In the genomic region with DNA sequence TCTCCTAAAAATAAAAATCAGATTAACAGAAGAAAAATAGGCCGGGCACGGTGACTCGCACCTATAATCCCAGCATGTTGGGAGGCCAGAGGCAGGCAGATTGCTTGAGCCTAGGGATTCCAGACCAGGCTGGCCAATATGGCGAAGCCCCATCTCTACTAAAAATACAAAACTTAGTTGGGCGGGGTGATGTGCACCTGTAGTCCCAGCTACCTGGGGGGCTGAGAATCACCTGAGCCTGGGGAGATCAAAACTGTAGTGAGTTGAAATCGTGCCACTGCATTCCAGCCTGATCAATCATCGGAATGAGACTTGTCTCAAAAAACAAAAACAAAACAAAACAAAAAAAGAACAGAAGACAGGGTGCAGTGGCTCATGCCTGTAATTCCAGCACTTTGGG, we compare ENCODE assay signal across 19 cellular contexts. TPM values are rescaled to one million over a fixed set of nuclear protein-coding genes. Genes with fewer than 3 reads are reported as not detected.
DNase-seq lines count a peak whose midpoint lies in the region; ATAC-seq and TF ChIP-seq lines count a peak whose summit lies in the region.
"Had no signal": no experiment of that assay in that cellular context is flagged by ENCODE, and none has a peak within 500 bp of the region (broad histone marks: within the 10 kb centered on the region; RNA-seq: fewer than 3 reads in every experiment).

No MANE protein-coding gene starts in this region.

- no peak for TF ChIP-seq POLR2A in breast epithelium (IDR thresholded peaks at IDR 0.05)
- no peak for TF ChIP-seq POLR2A in tibial nerve (IDR thresholded peaks at IDR 0.05)

- CTCF ChIA-PET in mammary epithelial cell (lab: Charles Lee; ENCODE audit: low non-redundant PET) = no interaction called here

- no peak for TF ChIP-seq EP300 in tibial nerve (IDR thresholded peaks at IDR 0.05)

- dilution Hi-C loops in mammary epithelial cell (cut with HindIII; ENCODE audit: low sequenced_read_pairs) = no loop called here

- no peak overlapping the region for H3K4me2 ChIP-seq in mammary epithelial cell (ENCODE audit: insufficient read depth, low read depth, low read length)

- H3K9me3 ChIP-seq in breast epithelium (no peaks in the 10 kb centered on the region), mammary epithelial cell (replicated peaks; ENCODE audit: insufficient read depth, low read length) (no peaks in the 10 kb centered on the region), neutrophil (no peaks in the 10 kb centered on the region), tibial nerve (no peaks in the 10 kb centered on the region)
- H3K9me3 ChIP-seq: Peyer's patch, thoracic aorta had no signal

- in situ Hi-C loops in mammary epithelial cell (cut with MboI; ENCODE audit: low sequenced_read_pairs in 2 of 2) = no loop called here

- no peak overlapping the region for H2AFZ ChIP-seq in mammary epithelial cell (ENCODE audit: low read depth, low read length)

- TF ChIP-seq CTCF in breast epithelium (IDR thresholded peaks at IDR 0.05) = no peak
- TF ChIP-seq CTCF in mammary epithelial cell (conservative IDR thresholded peaks at IDR 0.05 in 1 of 2, IDR thresholded peaks at IDR 0.05 in 1 of 2; ENCODE audit: extremely low read depth in 1 of 2, insufficient read depth in 1 of 2, low read depth in 1 of 2, low read length in 2 of 2) = no peak
- TF ChIP-seq CTCF in neutrophil (IDR thresholded peaks at IDR 0.05) = no peak
- no peak for TF ChIP-seq CTCF in tibial nerve (IDR thresholded peaks at IDR 0.05)

- H3K27me3 ChIP-seq in breast epithelium (no peaks in the 10 kb centered on the region), mammary epithelial cell (ENCODE audit: insufficient read depth, low read length) (no peaks in the 10 kb centered on the region), neutrophil (no peaks in the 10 kb centered on the region), tibial nerve (no peaks in the 10 kb centered on the region)
- H3K27me3 ChIP-seq: Peyer's patch had no signal

- H3K4me1 ChIP-seq in breast epithelium (no peaks in the 10 kb centered on the region), mammary epithelial cell (ENCODE audit: insufficient read depth, low read length) (no peaks in the 10 kb centered on the region), neutrophil (ENCODE audit: control insufficient read depth in 1 of 2, insufficient read depth in 1 of 2, low read depth in 1 of 2, low read length in 1 of 2) (peaks cover 19 to 23% of the 10 kb centered on the region in 2 experiments), tibial nerve (peaks cover 0 to 22% (median 7%) of the 10 kb centered on the region in 4 donors)
- H3K4me1 ChIP-seq: Peyer's patch had no signal

- H3K4me3 ChIP-seq in breast epithelium = no peak overlapping the region
- H3K4me3 ChIP-seq in mammary epithelial cell (replicated peaks in 1 of 3; ENCODE audit: insufficient read depth in 1 of 3, low read depth in 2 of 3, low read length in 3 of 3) = no peak overlapping the region
- H3K4me3 ChIP-seq in neutrophil (ENCODE audit: low read depth in 1 of 2, low read length in 1 of 2) = no peak overlapping the region
- H3K4me3 ChIP-seq in tibial nerve = no peak overlapping the region
- H3K4me3 ChIP-seq: Peyer's patch, thoracic aorta had no signal

- H4K20me1 ChIP-seq in mammary epithelial cell (ENCODE audit: insufficient read depth, low read length) = no peaks in the 10 kb centered on the region

- H3K27ac ChIP-seq in breast epithelium (peak overlapping the region; percentile 71 to 87), mammary epithelial cell (ENCODE audit: insufficient read depth, low read depth, low read length) (no peak overlapping the region), cingulate gyrus (ENCODE audit: low read depth, low read length) (peak overlapping the region; percentile 66), neutrophil (peak overlapping the region; percentile 75), tibial nerve (peak overlapping the region; percentile 16 to 90 (median 74))
- H3K27ac ChIP-seq: 22Rv1 had no signal

- no peak overlapping the region for H3K9ac ChIP-seq in mammary epithelial cell (ENCODE audit: insufficient read depth, low read length)

- no peak for ATAC-seq in HG03571 (IDR thresholded peaks at IDR 0.05; ENCODE audit: unreplicated experiment)
- ATAC-seq: natural killer cell treated with Interleukin-12 subunit alpha and Interleukin-12 subunit beta and Interleukin-15 and Interleukin-18, amount 100 ng/mL, for 72 hours had no signal

- no peaks in the 10 kb centered on the region for H3K79me2 ChIP-seq in mammary epithelial cell (ENCODE audit: insufficient read depth, low read length)

- intact Hi-C loops in breast epithelium (cut with DNase I; ENCODE audit: low total_unique reads) (no loop called here), mammary epithelial cell (cut with micrococcal nuclease) (no loop called here)

- DNase-seq in breast epithelium (ENCODE audit: low spot score in 2 of 2) (no peak), mammary epithelial cell (no peak), tibial nerve (ENCODE audit: low spot score in 2 of 2) (no peak), C1 segment of cervical spinal cord (lab: John Stamatoyannopoulos, UW) (no peak), KG1 (lab: John Stamatoyannopoulos, UW) (no peak)
- DNase-seq: activated CD4-positive, alpha-beta T cell treated with anti-CD3 and anti-CD28 coated beads, Interleukin-2, amount 50 U/mL, for 1 hour; activated naive CD4-positive, alpha-beta T cell treated with anti-CD3 and anti-CD28 coated beads, Interleukin-2, amount 50 U/mL, for 16 hours; effector memory CD4-positive, alpha-beta T cell; IMR-90; NCI-H69; Peyer's patch; retina; stimulated activated CD4-positive, alpha-beta T cell treated with anti-CD3 and anti-CD28 coated beads, Interleukin-1b, Interleukin-23, amount 100 ng/mL, for 48 hours had no signal

- 100% methylated on average over 6 of the region's 7 CpGs for WGBS in mammary epithelial cell (ENCODE audit: low coverage, missing lambda C conversion rate)
- 93% methylated on average over 7 of the region's 7 CpGs for WGBS in tibial nerve, 2 donors

- H3K36me3 ChIP-seq in breast epithelium (no peaks in the 10 kb centered on the region), mammary epithelial cell (ENCODE audit: insufficient read depth, low read length) (no peaks in the 10 kb centered on the region), neutrophil (no peaks in the 10 kb centered on the region), tibial nerve (no peaks in the 10 kb centered on the region)
- H3K36me3 ChIP-seq: Peyer's patch, thoracic aorta had no signal

- no TSS peak for BruUV-seq in mammary epithelial cell (replicated peaks; lab: Mats Ljungman, UMichigan)

RNA-seq across cellular contexts. Expression of gene NOCT, which starts 32.8 kb away (rescaled TPM):
- total RNA-seq in breast epithelium (1 to 10 TPM; 4.0 to 9.5 (median 6.4) TPM), mammary epithelial cell (10 to 100 TPM; 20.6 to 34.8 TPM), tibial nerve (1 to 10 TPM; 1.4 to 5.4 (median 3.4) TPM)
- 7.4 TPM for polyA plus RNA-seq in mammary epithelial cell
- polyA minus RNA-seq in mammary epithelial cell = 60.6 TPM
